Comparison of ENCODE assay signal across 1 cellular context in genomic region chr11:9460322-9461067, GRCh38.
TF ChIP-seq lines count a peak whose summit lies in the region.

TSS of gene ZNF143 (plus strand) at chr11:9461012. CDS start at chr11:9471309, 10,297 bp downstream.

TF ChIP-seq in HepG2, 621 proteins besides CTCF, POLR2A, EP300 and RAD21 (continued from another document and continues in another):
- TF ChIP-seq HIC2 (CRISPR knock-in tag; IDR thresholded peaks at IDR 0.05; ENCODE audit: low read depth) = no peak
- no peak for TF ChIP-seq PLRG1 (conservative IDR thresholded peaks at IDR 0.05)
- TF ChIP-seq KIAA2018 (CRISPR knock-in tag; IDR thresholded peaks at IDR 0.05; ENCODE audit: borderline replicate concordance) = no peak
- TF ChIP-seq DNMT3B (CRISPR knock-in tag; conservative IDR thresholded peaks at IDR 0.05) = no peak
- TF ChIP-seq MTF2 (CRISPR knock-in tag; IDR thresholded peaks at IDR 0.05; ENCODE audit: borderline replicate concordance) = peak; percentile 73; the same call in 1 of the 2 replicates
- peak; percentile 56; the same call in 1 of the 2 replicates for TF ChIP-seq ATF2 (CRISPR knock-in tag; IDR thresholded peaks at IDR 0.05)
- no peak for TF ChIP-seq MLLT10 (CRISPR knock-in tag; IDR thresholded peaks at IDR 0.05)
- TF ChIP-seq ZSCAN22 (CRISPR knock-in tag; IDR thresholded peaks at IDR 0.05) = no peak
- peak; percentile 79; the same call in 1 of the 2 replicates for TF ChIP-seq NAIF1 (CRISPR knock-in tag; IDR thresholded peaks at IDR 0.05; ENCODE audit: borderline replicate concordance)
- TF ChIP-seq CSRNP1 (CRISPR knock-in tag; IDR thresholded peaks at IDR 0.05) = peak; percentile 19; the same call in 1 of the 2 replicates
- TF ChIP-seq ATAD3A (CRISPR knock-in tag; IDR thresholded peaks at IDR 0.05) = no peak
- 0 out of 2 replicates have a peak, but pooled peaks have one; percentile 27 for TF ChIP-seq TGIF2 (CRISPR knock-in tag; IDR thresholded peaks at IDR 0.05)
- TF ChIP-seq SP4 (CRISPR knock-in tag; IDR thresholded peaks at IDR 0.05) = peak; percentile 99
- TF ChIP-seq USF2 (IDR thresholded peaks at IDR 0.05; ENCODE audit: low read depth, low read length) = no peak
- TF ChIP-seq USF2 (CRISPR knock-in tag; IDR thresholded peaks at IDR 0.05; ENCODE audit: borderline replicate concordance) = peak; percentile 46; the same call in 1 of the 2 replicates
- TF ChIP-seq ZNF407 (CRISPR knock-in tag; IDR thresholded peaks at IDR 0.05; ENCODE audit: not compliant biosample characterization) = no peak
- no peak for TF ChIP-seq ZNF570 (CRISPR knock-in tag; IDR thresholded peaks at IDR 0.05; ENCODE audit: borderline replicate concordance)
- peak; percentile 98 for TF ChIP-seq CREB1 (IDR thresholded peaks at IDR 0.05)
- TF ChIP-seq CREB1 (CRISPR knock-in tag; IDR thresholded peaks at IDR 0.05) = peak; percentile 98
- no peak for TF ChIP-seq ZNF10 (CRISPR knock-in tag; IDR thresholded peaks at IDR 0.05; ENCODE audit: borderline replicate concordance, low read depth)
- peak; percentile 89 for TF ChIP-seq TAF1 (CRISPR knock-in tag; IDR thresholded peaks at IDR 0.05)
- TF ChIP-seq ARHGAP35 (CRISPR knock-in tag; IDR thresholded peaks at IDR 0.05; ENCODE audit: borderline replicate concordance) = no peak
- TF ChIP-seq NFE2L1 (CRISPR knock-in tag; IDR thresholded peaks at IDR 0.05; ENCODE audit: borderline replicate concordance) = no peak
- peak; percentile 77; the same call in 1 of the 2 replicates for TF ChIP-seq CCDC6 (CRISPR knock-in tag; IDR thresholded peaks at IDR 0.05)
- TF ChIP-seq ZSCAN21 (CRISPR knock-in tag; IDR thresholded peaks at IDR 0.05; ENCODE audit: borderline replicate concordance) = 0 out of 2 replicates have a peak, but pooled peaks have one; percentile 31
- TF ChIP-seq TBL1XR1 (IDR thresholded peaks at IDR 0.05; ENCODE audit: borderline replicate concordance, low read length, partially characterized antibody) = no peak
- TF ChIP-seq ZNF121 (CRISPR knock-in tag; IDR thresholded peaks at IDR 0.05) = no peak
- TF ChIP-seq ZNF350 (CRISPR knock-in tag; IDR thresholded peaks at IDR 0.05; ENCODE audit: borderline replicate concordance, low read depth) = peak; percentile 66; the same call in 1 of the 2 replicates
- no peak for TF ChIP-seq EEA1 (CRISPR knock-in tag; IDR thresholded peaks at IDR 0.05; ENCODE audit: borderline replicate concordance)
- TF ChIP-seq SAFB2 (CRISPR knock-in tag; IDR thresholded peaks at IDR 0.05; ENCODE audit: borderline replicate concordance, low read depth) = no peak; the same call in 1 of the 2 replicates
- TF ChIP-seq ZMAT5 (CRISPR knock-in tag; IDR thresholded peaks at IDR 0.05; ENCODE audit: borderline replicate concordance, low read depth) = no peak
- TF ChIP-seq ZNF564 (CRISPR knock-in tag; IDR thresholded peaks at IDR 0.05) = no peak; the same call in none of the 2 replicates
